8 cellular contexts compared by ENCODE assay signal in the genomic region with DNA sequence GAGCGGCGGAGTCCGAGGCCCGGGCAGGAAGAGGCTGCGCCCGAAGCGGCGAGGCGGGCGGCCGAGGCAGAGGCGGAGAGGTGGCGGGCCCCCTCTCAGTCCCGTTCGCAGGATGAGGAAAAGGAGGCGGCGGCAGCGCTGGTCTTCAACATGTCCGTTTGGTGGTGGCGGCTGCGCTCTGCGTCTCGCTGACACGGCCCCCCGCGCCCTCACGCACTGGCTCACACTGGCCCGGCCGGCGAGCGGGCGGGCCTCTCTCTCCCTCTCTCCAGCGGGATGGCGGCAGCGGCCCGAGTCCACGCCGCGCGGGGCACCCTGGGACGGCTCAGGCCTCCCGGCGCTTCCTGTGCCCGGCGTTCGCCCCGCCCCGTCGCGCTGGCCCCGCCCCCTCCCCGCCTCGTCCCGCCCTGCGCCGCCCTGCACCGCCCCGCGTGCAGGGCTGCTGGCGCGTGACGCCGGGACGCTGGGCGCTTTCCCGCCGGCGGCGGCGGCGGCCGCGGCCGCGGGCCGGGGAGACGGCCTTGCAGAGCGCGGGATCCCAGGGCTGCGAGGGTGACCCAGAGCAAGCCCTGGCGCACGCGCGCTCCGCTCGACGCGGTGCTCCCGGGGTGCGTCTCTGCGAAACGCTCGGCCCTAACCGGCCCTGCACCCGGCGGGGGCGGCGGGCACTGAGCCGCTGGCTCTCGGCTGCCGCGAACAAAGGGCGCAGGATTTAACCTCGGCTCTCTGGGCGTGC. TPM values are rescaled to one million over a fixed set of nuclear protein-coding genes. Genes with fewer than 3 reads are reported as not detected.
DNase-seq lines count a peak whose midpoint lies in the region; ATAC-seq lines count a peak whose summit lies in the region.

SCAF4 (minus strand) TSS at position 317 of the 736 bp plus-strand sequence. CDS start 426 bp downstream, outside the sequence.

- CTCF ChIA-PET in activated CD8-positive, alpha-beta T cell treated with anti-CD3 and anti-CD28 coated beads, Interleukin-2, amount 10 ng/mL, durations not matched to agents 7 days and 5 days (lab: Charles Lee), result no interaction called here

- DNase-seq in CMK (ENCODE audit: low read depth) (peak; percentile 83), HK-2 (ENCODE audit: unreplicated experiment) (peak; percentile 87), NCI-H82 (lab: John Stamatoyannopoulos, UW) (peak; percentile 95), medulla oblongata (ENCODE audit: extremely low spot score) (peak; percentile 93)
- peak; percentile 83 for DNase-seq in activated CD8-positive, alpha-beta T cell treated with anti-CD3 and anti-CD28 coated beads, Interleukin-2, amount 10 ng/mL, durations not matched to agents 7 days and 5 days
- DNase-seq in effector CD8-positive, alpha-beta T cell (lab: John Stamatoyannopoulos, UW), result peak; percentile 69
- peak; percentile 69 to 75 (median 69) for DNase-seq in stimulated activated CD4-positive, alpha-beta T cell treated with anti-CD3 and anti-CD28 coated beads, TNF-alpha, amount 100 ng/mL, for 48 hours (ENCODE audit: low read depth in 3 of 3)

- POLR2A ChIA-PET in activated CD8-positive, alpha-beta T cell treated with anti-CD3 and anti-CD28 coated beads, Interleukin-2, amount 10 ng/mL, durations not matched to agents 7 days and 5 days (lab: Charles Lee), result interaction anchor here (0.6 to 1.0 kb wide), 5 partner anchors 14 to 173 kb away, joined by 3 to 4 read pairs (median 3); no protein-coding TSS in a partner anchor

- H3K27me3 Mint-ChIP-seq in activated CD8-positive, alpha-beta T cell treated with anti-CD3 and anti-CD28 coated beads, Interleukin-2, amount 10 ng/mL, durations not matched to agents 7 days and 5 days (ENCODE audit: low read depth), result no peaks in the 10 kb centered on the region

- peaks cover 2% of the 10 kb centered on the region for H3K4me1 Mint-ChIP-seq in activated CD8-positive, alpha-beta T cell treated with anti-CD3 and anti-CD28 coated beads, Interleukin-2, amount 10 ng/mL, durations not matched to agents 7 days and 5 days (ENCODE audit: low read depth)

- H3K27ac Mint-ChIP-seq in activated CD8-positive, alpha-beta T cell treated with anti-CD3 and anti-CD28 coated beads, Interleukin-2, amount 10 ng/mL, durations not matched to agents 7 days and 5 days, result peak within 1 kb of the TSS; percentile 83

- no peak within 1 kb of the TSS for H3K4me3 Mint-ChIP-seq in activated CD8-positive, alpha-beta T cell treated with anti-CD3 and anti-CD28 coated beads, Interleukin-2, amount 10 ng/mL, durations not matched to agents 7 days and 5 days

- ATAC-seq in GM19463 (IDR thresholded peaks at IDR 0.05; ENCODE audit: unreplicated experiment), result peak; percentile 79
- peak; percentile 91 for ATAC-seq in activated CD8-positive, alpha-beta T cell treated with anti-CD3 and anti-CD28 coated beads, Interleukin-2, amount 10 ng/mL, durations not matched to agents 7 days and 5 days

- peaks cover 4% of the 10 kb centered on the region for H3K36me3 Mint-ChIP-seq in activated CD8-positive, alpha-beta T cell treated with anti-CD3 and anti-CD28 coated beads, Interleukin-2, amount 10 ng/mL, durations not matched to agents 7 days and 5 days (ENCODE audit: low read depth)

- H3K9me3 Mint-ChIP-seq in activated CD8-positive, alpha-beta T cell treated with anti-CD3 and anti-CD28 coated beads, Interleukin-2, amount 10 ng/mL, durations not matched to agents 7 days and 5 days (ENCODE audit: insufficient read depth), result no peaks in the 10 kb centered on the region

RNA-seq across cellular contexts. Expression of gene SCAF4, which starts in this region (rescaled TPM):
- 10 to 100 TPM; 53.2 TPM for total RNA-seq in activated CD8-positive, alpha-beta T cell treated with anti-CD3 and anti-CD28 coated beads, Interleukin-2, amount 10 ng/mL, durations not matched to agents 7 days and 5 days

Comparison
In these comparisons a context has a peak if more than half of its experiments do, and no peak if none do; other contexts are left out.
1. Peak in every context shown above with its lines: DNase-seq and ATAC-seq.